1 cellular context compared by ENCODE assay signal in genomic region chr19:12495002-12495802, GRCh38.
TF ChIP-seq lines count a peak whose summit lies in the region.

No MANE protein-coding gene starts in this region.

TF ChIP-seq in HepG2, 621 proteins besides CTCF, POLR2A, EP300 and RAD21 (continued from another document and continues in another):
- TF ChIP-seq, protein P1, sequence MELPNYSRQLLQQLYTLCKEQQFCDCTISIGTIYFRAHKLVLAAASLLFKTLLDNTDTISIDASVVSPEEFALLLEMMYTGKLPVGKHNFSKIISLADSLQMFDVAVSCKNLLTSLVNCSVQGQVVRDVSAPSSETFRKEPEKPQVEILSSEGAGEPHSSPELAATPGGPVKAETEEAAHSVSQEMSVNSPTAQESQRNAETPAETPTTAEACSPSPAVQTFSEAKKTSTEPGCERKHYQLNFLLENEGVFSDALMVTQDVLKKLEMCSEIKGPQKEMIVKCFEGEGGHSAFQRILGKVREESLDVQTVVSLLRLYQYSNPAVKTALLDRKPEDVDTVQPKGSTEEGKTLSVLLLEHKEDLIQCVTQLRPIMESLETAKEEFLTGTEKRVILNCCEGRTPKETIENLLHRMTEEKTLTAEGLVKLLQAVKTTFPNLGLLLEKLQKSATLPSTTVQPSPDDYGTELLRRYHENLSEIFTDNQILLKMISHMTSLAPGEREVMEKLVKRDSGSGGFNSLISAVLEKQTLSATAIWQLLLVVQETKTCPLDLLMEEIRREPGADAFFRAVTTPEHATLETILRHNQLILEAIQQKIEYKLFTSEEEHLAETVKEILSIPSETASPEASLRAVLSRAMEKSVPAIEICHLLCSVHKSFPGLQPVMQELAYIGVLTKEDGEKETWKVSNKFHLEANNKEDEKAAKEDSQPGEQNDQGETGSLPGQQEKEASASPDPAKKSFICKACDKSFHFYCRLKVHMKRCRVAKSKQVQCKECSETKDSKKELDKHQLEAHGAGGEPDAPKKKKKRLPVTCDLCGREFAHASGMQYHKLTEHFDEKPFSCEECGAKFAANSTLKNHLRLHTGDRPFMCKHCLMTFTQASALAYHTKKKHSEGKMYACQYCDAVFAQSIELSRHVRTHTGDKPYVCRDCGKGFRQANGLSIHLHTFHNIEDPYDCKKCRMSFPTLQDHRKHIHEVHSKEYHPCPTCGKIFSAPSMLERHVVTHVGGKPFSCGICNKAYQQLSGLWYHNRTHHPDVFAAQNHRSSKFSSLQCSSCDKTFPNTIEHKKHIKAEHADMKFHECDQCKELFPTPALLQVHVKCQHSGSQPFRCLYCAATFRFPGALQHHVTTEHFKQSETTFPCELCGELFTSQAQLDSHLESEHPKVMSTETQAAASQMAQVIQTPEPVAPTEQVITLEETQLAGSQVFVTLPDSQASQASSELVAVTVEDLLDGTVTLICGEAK (IDR thresholded peaks at IDR 0.05) = no peak
- TF ChIP-seq, protein P1 (CRISPR knock-in tag; IDR thresholded peaks at IDR 0.05) = no peak; the same call in 1 of the 2 replicates
- TF ChIP-seq ZNF530 (CRISPR knock-in tag; IDR thresholded peaks at IDR 0.05; ENCODE audit: low read depth) (no peak), ZNF605 (CRISPR knock-in tag; IDR thresholded peaks at IDR 0.05) (peak; percentile 91), KAT2B (IDR thresholded peaks at IDR 0.05; ENCODE audit: borderline replicate concordance, low read depth, low read length) (no peak), E2F5 (CRISPR knock-in tag; conservative IDR thresholded peaks at IDR 0.05) (peak; percentile 65; the same call in 1 of the 2 replicates), CBFB (CRISPR knock-in tag; IDR thresholded peaks at IDR 0.05) (no peak), XBP1 (CRISPR knock-in tag; IDR thresholded peaks at IDR 0.05) (no peak), CENPT (CRISPR knock-in tag; IDR thresholded peaks at IDR 0.05; ENCODE audit: low read depth) (no peak), CEBPG (CRISPR knock-in tag; IDR thresholded peaks at IDR 0.05) (peak; percentile 49; the same call in 1 of the 2 replicates), MAFF (IDR thresholded peaks at IDR 0.05; ENCODE audit: low read depth, low read length) (no peak), HNRNPL (IDR thresholded peaks at IDR 0.05; ENCODE audit: low read depth, low read length) (0 out of 2 replicates have a peak, but pooled peaks have one; percentile 53), ZNF652 (CRISPR knock-in tag; IDR thresholded peaks at IDR 0.05; ENCODE audit: borderline replicate concordance, low read depth) (no peak), RARG (CRISPR knock-in tag; IDR thresholded peaks at IDR 0.05; ENCODE audit: low read depth) (0 out of 2 replicates have a peak, but pooled peaks have one; percentile 75), NCOR1 (IDR thresholded peaks at IDR 0.05; ENCODE audit: borderline replicate concordance, low read length) (no peak; the same call in 1 of the 2 replicates), MEF2D (CRISPR knock-in tag; IDR thresholded peaks at IDR 0.05) (peak; percentile 71; the same call in 1 of the 2 replicates), HDAC1 (CRISPR knock-in tag; IDR thresholded peaks at IDR 0.05) (peak; percentile 82), SCMH1 (CRISPR knock-in tag; IDR thresholded peaks at IDR 0.05; ENCODE audit: borderline replicate concordance) (no peak), ZNF414 (CRISPR knock-in tag; IDR thresholded peaks at IDR 0.05) (peak; percentile 50; the same call in 1 of the 2 replicates), ZNF235 (CRISPR knock-in tag; IDR thresholded peaks at IDR 0.05; ENCODE audit: borderline replicate concordance) (no peak), REST (IDR thresholded peaks at IDR 0.05; ENCODE audit: borderline replicate concordance in 1 of 2, low read depth in 1 of 2, low read length in 2 of 2) (peak in 1 of 2 experiments; percentile 78; a peak in 1 of 4 replicates), MTF2 (CRISPR knock-in tag; IDR thresholded peaks at IDR 0.05; ENCODE audit: borderline replicate concordance) (no peak; the same call in 1 of the 2 replicates), TBP (CRISPR knock-in tag; IDR thresholded peaks at IDR 0.05) (no peak), TSC22D2 (CRISPR knock-in tag; IDR thresholded peaks at IDR 0.05; ENCODE audit: borderline replicate concordance) (peak; percentile 65; the same call in 1 of the 2 replicates), REL (CRISPR knock-in tag; conservative IDR thresholded peaks at IDR 0.05) (no peak), POLR2AphosphoS2 (IDR thresholded peaks at IDR 0.05; ENCODE audit: low read depth, low read length) (peak; percentile 80; the same call in 1 of the 2 replicates), ZNF225 (CRISPR knock-in tag; IDR thresholded peaks at IDR 0.05) (peak; percentile 66; the same call in 1 of the 2 replicates), MZF1 (CRISPR knock-in tag; IDR thresholded peaks at IDR 0.05; ENCODE audit: borderline replicate concordance) (peak; percentile 52; the same call in 1 of the 2 replicates), ZNF841 (CRISPR knock-in tag; IDR thresholded peaks at IDR 0.05; ENCODE audit: borderline replicate concordance) (no peak), ZFYVE20 (CRISPR knock-in tag; IDR thresholded peaks at IDR 0.05; ENCODE audit: borderline replicate concordance, low read depth) (no peak), TBX2 (CRISPR knock-in tag; IDR thresholded peaks at IDR 0.05; ENCODE audit: borderline replicate concordance) (peak; percentile 92), ZNF121 (CRISPR knock-in tag; IDR thresholded peaks at IDR 0.05) (no peak)
- TF ChIP-seq, protein P2, sequence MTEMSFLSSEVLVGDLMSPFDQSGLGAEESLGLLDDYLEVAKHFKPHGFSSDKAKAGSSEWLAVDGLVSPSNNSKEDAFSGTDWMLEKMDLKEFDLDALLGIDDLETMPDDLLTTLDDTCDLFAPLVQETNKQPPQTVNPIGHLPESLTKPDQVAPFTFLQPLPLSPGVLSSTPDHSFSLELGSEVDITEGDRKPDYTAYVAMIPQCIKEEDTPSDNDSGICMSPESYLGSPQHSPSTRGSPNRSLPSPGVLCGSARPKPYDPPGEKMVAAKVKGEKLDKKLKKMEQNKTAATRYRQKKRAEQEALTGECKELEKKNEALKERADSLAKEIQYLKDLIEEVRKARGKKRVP (CRISPR knock-in tag; IDR thresholded peaks at IDR 0.05) = peak in 1 of 2 experiments; percentile 60; a peak in 1 of 4 replicates
- TF ChIP-seq, protein P3, sequence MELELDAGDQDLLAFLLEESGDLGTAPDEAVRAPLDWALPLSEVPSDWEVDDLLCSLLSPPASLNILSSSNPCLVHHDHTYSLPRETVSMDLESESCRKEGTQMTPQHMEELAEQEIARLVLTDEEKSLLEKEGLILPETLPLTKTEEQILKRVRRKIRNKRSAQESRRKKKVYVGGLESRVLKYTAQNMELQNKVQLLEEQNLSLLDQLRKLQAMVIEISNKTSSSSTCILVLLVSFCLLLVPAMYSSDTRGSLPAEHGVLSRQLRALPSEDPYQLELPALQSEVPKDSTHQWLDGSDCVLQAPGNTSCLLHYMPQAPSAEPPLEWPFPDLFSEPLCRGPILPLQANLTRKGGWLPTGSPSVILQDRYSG (CRISPR knock-in tag; IDR thresholded peaks at IDR 0.05) = no peak
- TF ChIP-seq, protein P4, sequence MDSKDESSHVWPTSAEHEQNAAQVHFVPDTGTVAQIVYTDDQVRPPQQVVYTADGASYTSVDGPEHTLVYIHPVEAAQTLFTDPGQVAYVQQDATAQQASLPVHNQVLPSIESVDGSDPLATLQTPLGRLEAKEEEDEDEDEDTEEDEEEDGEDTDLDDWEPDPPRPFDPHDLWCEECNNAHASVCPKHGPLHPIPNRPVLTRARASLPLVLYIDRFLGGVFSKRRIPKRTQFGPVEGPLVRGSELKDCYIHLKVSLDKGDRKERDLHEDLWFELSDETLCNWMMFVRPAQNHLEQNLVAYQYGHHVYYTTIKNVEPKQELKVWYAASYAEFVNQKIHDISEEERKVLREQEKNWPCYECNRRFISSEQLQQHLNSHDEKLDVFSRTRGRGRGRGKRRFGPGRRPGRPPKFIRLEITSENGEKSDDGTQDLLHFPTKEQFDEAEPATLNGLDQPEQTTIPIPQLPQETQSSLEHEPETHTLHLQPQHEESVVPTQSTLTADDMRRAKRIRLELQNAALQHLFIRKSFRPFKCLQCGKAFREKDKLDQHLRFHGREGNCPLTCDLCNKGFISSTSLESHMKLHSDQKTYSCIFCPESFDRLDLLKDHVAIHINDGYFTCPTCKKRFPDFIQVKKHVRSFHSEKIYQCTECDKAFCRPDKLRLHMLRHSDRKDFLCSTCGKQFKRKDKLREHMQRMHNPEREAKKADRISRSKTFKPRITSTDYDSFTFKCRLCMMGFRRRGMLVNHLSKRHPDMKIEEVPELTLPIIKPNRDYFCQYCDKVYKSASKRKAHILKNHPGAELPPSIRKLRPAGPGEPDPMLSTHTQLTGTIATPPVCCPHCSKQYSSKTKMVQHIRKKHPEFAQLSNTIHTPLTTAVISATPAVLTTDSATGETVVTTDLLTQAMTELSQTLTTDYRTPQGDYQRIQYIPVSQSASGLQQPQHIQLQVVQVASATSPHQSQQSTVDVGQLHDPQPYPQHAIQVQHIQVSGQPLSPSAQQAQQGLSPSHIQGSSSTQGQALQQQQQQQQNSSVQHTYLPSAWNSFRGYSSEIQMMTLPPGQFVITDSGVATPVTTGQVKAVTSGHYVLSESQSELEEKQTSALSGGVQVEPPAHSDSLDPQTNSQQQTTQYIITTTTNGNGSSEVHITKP (CRISPR knock-in tag; IDR thresholded peaks at IDR 0.05; ENCODE audit: low read depth) = peak; percentile 70
- TF ChIP-seq, protein P5, sequence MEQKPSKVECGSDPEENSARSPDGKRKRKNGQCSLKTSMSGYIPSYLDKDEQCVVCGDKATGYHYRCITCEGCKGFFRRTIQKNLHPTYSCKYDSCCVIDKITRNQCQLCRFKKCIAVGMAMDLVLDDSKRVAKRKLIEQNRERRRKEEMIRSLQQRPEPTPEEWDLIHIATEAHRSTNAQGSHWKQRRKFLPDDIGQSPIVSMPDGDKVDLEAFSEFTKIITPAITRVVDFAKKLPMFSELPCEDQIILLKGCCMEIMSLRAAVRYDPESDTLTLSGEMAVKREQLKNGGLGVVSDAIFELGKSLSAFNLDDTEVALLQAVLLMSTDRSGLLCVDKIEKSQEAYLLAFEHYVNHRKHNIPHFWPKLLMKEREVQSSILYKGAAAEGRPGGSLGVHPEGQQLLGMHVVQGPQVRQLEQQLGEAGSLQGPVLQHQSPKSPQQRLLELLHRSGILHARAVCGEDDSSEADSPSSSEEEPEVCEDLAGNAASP (CRISPR knock-in tag; IDR thresholded peaks at IDR 0.05; ENCODE audit: borderline replicate concordance) = peak; percentile 58; the same call in 1 of the 2 replicates
